ENCODE assay signal across 21 cellular contexts in genomic region chr19:18769989-18770528, GRCh38. TPM values are rescaled to one million over a fixed set of nuclear protein-coding genes. Genes with fewer than 3 reads are reported as not detected.
"Had no signal": no experiment of that assay in that cellular context is flagged by ENCODE, and none has a peak within 500 bp of the region (broad histone marks: within the 10 kb centered on the region; RNA-seq: fewer than 3 reads in every experiment).

No MANE protein-coding gene starts in this region.

- H3K9me3 ChIP-seq: sigmoid colon, stomach, testis had no signal

- H3K27me3 Mint-ChIP-seq: activated B cell treated with CpG ODN at 0.5 μM for 24 hours; activated CD8-positive, alpha-beta T cell treated with anti-CD3 and anti-CD28 coated beads for 36 hours; activated naive CD8-positive, alpha-beta T cell treated with anti-CD3 and anti-CD28 coated beads, Interleukin-2, amount 10 ng/mL, durations not matched to agents 7 days and 5 days; activated T-helper 17 cell treated with anti-CD3 and anti-CD28 coated beads, Interleukin-2, amount 50 U/mL, for 72 hours; natural killer cell treated with Interleukin-12 subunit alpha and Interleukin-12 subunit beta and Interleukin-15 and Interleukin-18, amount 100 ng/mL, for 72 hours; type B pancreatic cell had no signal

- H3K4me3 ChIP-seq: dorsolateral prefrontal cortex, lung, sigmoid colon, stomach, testis had no signal

- H3K27ac Mint-ChIP-seq: activated B cell treated with CpG ODN at 0.5 μM for 24 hours; activated CD8-positive, alpha-beta T cell treated with anti-CD3 and anti-CD28 coated beads for 36 hours; activated naive CD8-positive, alpha-beta T cell treated with anti-CD3 and anti-CD28 coated beads, Interleukin-2, amount 10 ng/mL, durations not matched to agents 7 days and 5 days; activated T-helper 17 cell treated with anti-CD3 and anti-CD28 coated beads, Interleukin-2, amount 50 U/mL, for 72 hours; mesothelial cell of epicardium; natural killer cell treated with Interleukin-12 subunit alpha and Interleukin-12 subunit beta and Interleukin-15 and Interleukin-18, amount 100 ng/mL, for 72 hours; stimulated activated effector memory CD8-positive, alpha-beta T cell treated with anti-CD3 and anti-CD28 coated beads, Interleukin-12 subunit alpha, Interleukin-12 subunit beta, amount 100 ng/mL, for 72 hours; T-helper 2 cell treated with Interferon-gamma antibody and Interleukin-4, amounts not matched to agents 5 μg/mL and 100 μg/mL, for 36 hours; type B pancreatic cell had no signal

- H3K4me3 Mint-ChIP-seq: activated B cell treated with CpG ODN at 0.5 μM for 24 hours; activated CD8-positive, alpha-beta T cell treated with anti-CD3 and anti-CD28 coated beads for 36 hours; activated naive CD8-positive, alpha-beta T cell treated with anti-CD3 and anti-CD28 coated beads, Interleukin-2, amount 10 ng/mL, durations not matched to agents 7 days and 5 days; activated T-helper 17 cell treated with anti-CD3 and anti-CD28 coated beads, Interleukin-2, amount 50 U/mL, for 72 hours; mesothelial cell of epicardium; natural killer cell treated with Interleukin-12 subunit alpha and Interleukin-12 subunit beta and Interleukin-15 and Interleukin-18, amount 100 ng/mL, for 72 hours; stimulated activated effector memory CD8-positive, alpha-beta T cell treated with anti-CD3 and anti-CD28 coated beads, Interleukin-12 subunit alpha, Interleukin-12 subunit beta, amount 100 ng/mL, for 72 hours; T-helper 2 cell treated with Interferon-gamma antibody and Interleukin-4, amounts not matched to agents 5 μg/mL and 100 μg/mL, for 36 hours; type B pancreatic cell had no signal

- ATAC-seq: activated CD8-positive, alpha-beta T cell treated with anti-CD3 and anti-CD28 coated beads for 36 hours; left lobe of liver; natural killer cell treated with Interleukin-12 subunit alpha and Interleukin-12 subunit beta and Interleukin-15 and Interleukin-18, amount 100 ng/mL, for 72 hours had no signal

- H3K4me1 Mint-ChIP-seq: activated B cell treated with CpG ODN at 0.5 μM for 24 hours; activated naive CD8-positive, alpha-beta T cell treated with anti-CD3 and anti-CD28 coated beads, Interleukin-2, amount 10 ng/mL, durations not matched to agents 7 days and 5 days; activated T-helper 17 cell treated with anti-CD3 and anti-CD28 coated beads, Interleukin-2, amount 50 U/mL, for 72 hours; mesothelial cell of epicardium; stimulated activated effector memory CD8-positive, alpha-beta T cell treated with anti-CD3 and anti-CD28 coated beads, Interleukin-12 subunit alpha, Interleukin-12 subunit beta, amount 100 ng/mL, for 72 hours had no signal

- H3K27me3 ChIP-seq: dorsolateral prefrontal cortex, sigmoid colon, stomach, testis had no signal

- H3K4me1 ChIP-seq: sigmoid colon had no signal

- H3K27ac ChIP-seq: sigmoid colon, testis had no signal

- H3K9me3 Mint-ChIP-seq: activated B cell treated with CpG ODN at 0.5 μM for 24 hours; activated CD8-positive, alpha-beta T cell treated with anti-CD3 and anti-CD28 coated beads for 36 hours; activated naive CD8-positive, alpha-beta T cell treated with anti-CD3 and anti-CD28 coated beads, Interleukin-2, amount 10 ng/mL, durations not matched to agents 7 days and 5 days; activated T-helper 17 cell treated with anti-CD3 and anti-CD28 coated beads, Interleukin-2, amount 50 U/mL, for 72 hours; mesothelial cell of epicardium; natural killer cell treated with Interleukin-12 subunit alpha and Interleukin-12 subunit beta and Interleukin-15 and Interleukin-18, amount 100 ng/mL, for 72 hours; stimulated activated effector memory CD8-positive, alpha-beta T cell treated with anti-CD3 and anti-CD28 coated beads, Interleukin-12 subunit alpha, Interleukin-12 subunit beta, amount 100 ng/mL, for 72 hours; T-helper 2 cell treated with Interferon-gamma antibody and Interleukin-4, amounts not matched to agents 5 μg/mL and 100 μg/mL, for 36 hours; type B pancreatic cell had no signal

- DNase-seq: activated B cell treated with CpG ODN at 0.5 μM for 24 hours; activated CD4-positive, alpha-beta T cell treated with anti-CD3 and anti-CD28 coated beads for 48 hours; activated CD8-positive, alpha-beta T cell treated with anti-CD3 and anti-CD28 coated beads for 36 hours; activated naive CD4-positive, alpha-beta T cell treated with Interleukin-2 at 50 U/mL for 16 hours; activated naive CD8-positive, alpha-beta T cell treated with anti-CD3 and anti-CD28 coated beads, Interleukin-2, amount 10 ng/mL, durations not matched to agents 7 days and 5 days; activated T-cell treated with anti-CD3 and anti-CD28 coated beads, Interleukin-2, amount 50 U/mL, for 1 hour; erythroblast; sigmoid colon; stimulated activated CD4-positive, alpha-beta T cell treated with anti-CD3 and anti-CD28 coated beads, Interleukin-4, amount 100 ng/mL, for 24 hours had no signal

- H3K36me3 Mint-ChIP-seq: activated naive CD8-positive, alpha-beta T cell treated with anti-CD3 and anti-CD28 coated beads, Interleukin-2, amount 10 ng/mL, durations not matched to agents 7 days and 5 days; natural killer cell treated with Interleukin-12 subunit alpha and Interleukin-12 subunit beta and Interleukin-15 and Interleukin-18, amount 100 ng/mL, for 72 hours; stimulated activated effector memory CD8-positive, alpha-beta T cell treated with anti-CD3 and anti-CD28 coated beads, Interleukin-12 subunit alpha, Interleukin-12 subunit beta, amount 100 ng/mL, for 72 hours; type B pancreatic cell had no signal

RNA-seq across cellular contexts. Expression of gene COMP, which starts 21.0 kb away (rescaled TPM):
- total RNA-seq: activated CD8-positive, alpha-beta T cell treated with anti-CD3 and anti-CD28 coated beads for 36 hours; activated naive CD8-positive, alpha-beta T cell treated with anti-CD3 and anti-CD28 coated beads, Interleukin-2, amount 10 ng/mL, durations not matched to agents 7 days and 5 days; activated T-helper 17 cell treated with anti-CD3 and anti-CD28 coated beads, Interleukin-2, amount 50 U/mL, for 72 hours; frontal cortex; left lobe of liver; natural killer cell treated with Interleukin-12 subunit alpha and Interleukin-12 subunit beta and Interleukin-15 and Interleukin-18, amount 100 ng/mL, for 72 hours had no signal
